Comparison of ENCODE assay signal across 8 cellular contexts in genomic region chr6:4017847-4018193, GRCh38.
DNase-seq lines count a peak whose midpoint lies in the region; ATAC-seq, FAIRE-seq and TF ChIP-seq lines count a peak whose summit lies in the region.

No MANE protein-coding gene starts in this region.

- no peak overlapping the region for H4K91ac ChIP-seq in H1 (replicated peaks; ENCODE audit: insufficient read length, low read length)

- no peak overlapping the region for H4K5ac ChIP-seq in H1 (ENCODE audit: insufficient read length, low read depth, low read length)

- peaks cover 35 to 57% of the 10 kb centered on the region in 2 donors for H3K4me1 Mint-ChIP-seq in natural killer cell treated with Interleukin-12 subunit alpha and Interleukin-12 subunit beta and Interleukin-15 and Interleukin-18, amount 100 ng/mL, for 72 hours (ENCODE audit: low read depth in 2 of 2)

- no peak overlapping the region for H2AFZ ChIP-seq in H1 (ENCODE audit: low read length)

- H3K4ac ChIP-seq in H1 (replicated peaks; ENCODE audit: insufficient read length, low read depth, low read length), result no peak overlapping the region

- H3K9me3 Mint-ChIP-seq in natural killer cell treated with Interleukin-12 subunit alpha and Interleukin-12 subunit beta and Interleukin-15 and Interleukin-18, amount 100 ng/mL, for 72 hours, result no peaks in the 10 kb centered on the region

- TF ChIP-seq RAD21 in H1 (IDR thresholded peaks at IDR 0.05 in 1 of 2, conservative IDR thresholded peaks at IDR 0.05 in 1 of 2; ENCODE audit: low read depth in 2 of 2, low read length in 2 of 2), result no peak

- no peak overlapping the region for H3K14ac ChIP-seq in H1 (ENCODE audit: insufficient read length)

- H3K9me3 ChIP-seq in HUES6 (ENCODE audit: control insufficient read depth, insufficient read depth, low read depth, low read length) (no peaks in the 10 kb centered on the region; the same call in 1 of the 2 replicates), RWPE2 (ENCODE audit: severe bottlenecking) (no peaks in the 10 kb centered on the region), H1 (ENCODE audit: insufficient read depth in 2 of 2, low read depth in 1 of 2, low read length in 1 of 2) (no peaks in the 10 kb centered on the region)

- no peak overlapping the region for H4K8ac ChIP-seq in H1 (ENCODE audit: extremely low read depth, insufficient read depth, low read length)

- H3K36me3 ChIP-seq in HUES6 (ENCODE audit: control insufficient read depth, insufficient read depth, low read length), result peaks cover 7% of the 10 kb centered on the region; the same call in 1 of the 2 replicates
- peaks cover 14% of the 10 kb centered on the region for H3K36me3 ChIP-seq in RWPE2 (ENCODE audit: low read depth)
- H3K36me3 ChIP-seq in H1 (ENCODE audit: control insufficient read depth in 2 of 4, insufficient read depth in 4 of 4, low read length in 3 of 4), result peaks cover 0 to 6% (median 0%) of the 10 kb centered on the region in 4 experiments; a peak in 2 of 8 replicates

- H3K4me1 ChIP-seq in HUES6 (ENCODE audit: control insufficient read depth, insufficient read depth, low read length) (peaks cover 8% of the 10 kb centered on the region), RWPE2 (ENCODE audit: insufficient read depth, poor library complexity, severe bottlenecking) (peaks cover 11% of the 10 kb centered on the region), H1 (replicated peaks in 1 of 4; ENCODE audit: control insufficient read depth in 3 of 4, insufficient read depth in 4 of 4, low read length in 3 of 4) (peaks cover 4 to 8% (median 5%) of the 10 kb centered on the region in 4 experiments; a peak in 4 of 7 replicates)

- DNase-seq in Daoy (ENCODE audit: low read depth) (peak; percentile 39), RWPE2 (ENCODE audit: low spot score) (no peak), H1 (ENCODE audit: low read depth in 1 of 2, low spot score in 2 of 2) (no peak), mesenteric fat pad (ENCODE audit: low spot score) (no peak), amygdala (lab: John Stamatoyannopoulos, UW) (no peak)
- DNase-seq in natural killer cell treated with Interleukin-12 subunit alpha and Interleukin-12 subunit beta and Interleukin-15 and Interleukin-18, amount 100 ng/mL, for 72 hours (ENCODE audit: low spot score), result no peak

- no peak overlapping the region for H2BK15ac ChIP-seq in H1 (ENCODE audit: low read length)

- H4K20me1 ChIP-seq in H1 (replicated peaks in 1 of 2; ENCODE audit: control insufficient read depth in 1 of 2, insufficient read depth in 2 of 2, low read length in 2 of 2), result peaks cover 1% of the 10 kb centered on the region in 2 experiments

- CTCF ChIA-PET in H1 (lab: Charles Lee; ENCODE audit: partially characterized antibody), result interaction anchor here (0.8 kb wide), 1 partner anchor 16 kb away, joined by 3 read pairs; no protein-coding TSS in a partner anchor

- no peak for TF ChIP-seq CTCF in RWPE2 (IDR thresholded peaks at IDR 0.05; ENCODE audit: poor library complexity, severe bottlenecking)
- TF ChIP-seq CTCF in H1 (IDR thresholded peaks at IDR 0.05; ENCODE audit: control extremely low read depth in 1 of 3, insufficient read depth in 1 of 3, low read depth in 1 of 3, low read length in 3 of 3), result no peak

- peak overlapping the region; percentile 89; the same call in 1 of the 2 replicates for H3K18ac ChIP-seq in H1 (ENCODE audit: extremely low read depth, low read length)

- H2AK5ac ChIP-seq in H1 (ENCODE audit: low read depth, low read length), result no peak overlapping the region

- peak overlapping the region; percentile 60 for H3K56ac ChIP-seq in H1 (replicated peaks; ENCODE audit: insufficient read length, low read depth, low read length)

- H2BK12ac ChIP-seq in H1 (ENCODE audit: low read depth, low read length), result no peak overlapping the region; the same call in 1 of the 2 replicates

- H2BK120ac ChIP-seq in H1 (replicated peaks; ENCODE audit: low read depth, low read length), result no peak overlapping the region

- POLR2A ChIA-PET in H1 (lab: Charles Lee; ENCODE audit: partially characterized antibody), result interaction anchor here (0.5 to 1.7 kb wide), 7 partner anchors 9 to 205 kb away, joined by 3 to 6 read pairs (median 3); no protein-coding TSS in a partner anchor

- FAIRE-seq in H1 (lab: Jason Lieb, UNC), result no peak

- H3K23me2 ChIP-seq in H1 (ENCODE audit: low read depth, low read length), result peaks cover 2% of the 10 kb centered on the region

- H3K9ac ChIP-seq in HUES6 (ENCODE audit: low read length), result peak overlapping the region; percentile 93
- H3K9ac ChIP-seq in H1 (replicated peaks in 1 of 4; ENCODE audit: extremely low read depth in 1 of 4, low read depth in 3 of 4, low read length in 3 of 4), result peak overlapping the region; percentile 67 to 92 (median 88)

- ATAC-seq in RWPE2 (ENCODE audit: low read depth) (no peak), HG02938 (IDR thresholded peaks at IDR 0.05; ENCODE audit: unreplicated experiment) (no peak)
- ATAC-seq in natural killer cell treated with Interleukin-12 subunit alpha and Interleukin-12 subunit beta and Interleukin-15 and Interleukin-18, amount 100 ng/mL, for 72 hours, result no peak

- H3K4me2 ChIP-seq in H1 (ENCODE audit: insufficient read depth in 1 of 2, low read depth in 2 of 2, low read length in 2 of 2), result peak overlapping the region; percentile 79 to 84

- peaks cover 18 to 64% of the 10 kb centered on the region in 2 experiments; a peak in 3 of 4 replicates for H3K79me2 ChIP-seq in H1 (ENCODE audit: control insufficient read depth in 1 of 2, insufficient read depth in 2 of 2, low read length in 2 of 2)

- H3K27ac Mint-ChIP-seq in natural killer cell treated with Interleukin-12 subunit alpha and Interleukin-12 subunit beta and Interleukin-15 and Interleukin-18, amount 100 ng/mL, for 72 hours, result peak overlapping the region; percentile 89 to 95

- no peaks in the 10 kb centered on the region for H3K27me3 ChIP-seq in HUES6 (ENCODE audit: control insufficient read depth, insufficient read depth, low read length)
- no peaks in the 10 kb centered on the region for H3K27me3 ChIP-seq in RWPE2 (ENCODE audit: insufficient read depth, poor library complexity, severe bottlenecking)
- no peaks in the 10 kb centered on the region for H3K27me3 ChIP-seq in H1 (replicated peaks in 1 of 4; ENCODE audit: control insufficient read depth in 3 of 4, extremely low read depth in 1 of 4, insufficient read depth in 3 of 4, low read length in 3 of 4)

- no peak for TF ChIP-seq EP300 in H1 (IDR thresholded peaks at IDR 0.05; ENCODE audit: borderline replicate concordance in 1 of 2, low read depth in 2 of 2, low read length in 2 of 2)

- H3K4me3 Mint-ChIP-seq in natural killer cell treated with Interleukin-12 subunit alpha and Interleukin-12 subunit beta and Interleukin-15 and Interleukin-18, amount 100 ng/mL, for 72 hours, result peak overlapping the region; percentile 94

- 2% methylated on average over 8 of the region's 8 CpGs; no CpG with 5 or more reads in 1 of the 2 experiments for WGBS in H1 (ENCODE audit: extremely low coverage in 1 of 2, insufficient coverage in 1 of 2, insufficient read length in 1 of 2, insufficient replicate concordance in 2 of 2, low coverage in 1 of 2, low lambda C conversion rate in 2 of 2, missing lambda C conversion rate in 1 of 2), 2 experiments

- H3K4me3 ChIP-seq in HUES6 (ENCODE audit: low read depth, low read length) (peak overlapping the region; percentile 86), RWPE2 (ENCODE audit: severe bottlenecking) (peak overlapping the region; percentile 62), H1 (ENCODE audit: extremely low read depth in 1 of 4, insufficient read depth in 2 of 4, low read depth in 3 of 4, low read length in 4 of 4) (peak overlapping the region; percentile 70 to 94 (median 88))

- no peak overlapping the region for H2BK20ac ChIP-seq in H1 (ENCODE audit: low read length)

- no peaks in the 10 kb centered on the region for H3K27me3 Mint-ChIP-seq in natural killer cell treated with Interleukin-12 subunit alpha and Interleukin-12 subunit beta and Interleukin-15 and Interleukin-18, amount 100 ng/mL, for 72 hours

- H3K27ac ChIP-seq in HUES6 (ENCODE audit: low read depth, low read length), result peak overlapping the region; percentile 95
- peak overlapping the region; percentile 84 for H3K27ac ChIP-seq in RWPE2 (ENCODE audit: poor library complexity, severe bottlenecking)
- H3K27ac ChIP-seq in H1 (ENCODE audit: low read depth, low read length), result peak overlapping the region; percentile 92

- no peak for TF ChIP-seq POLR2A in H1 (IDR thresholded peaks at IDR 0.05; ENCODE audit: control extremely low read depth in 1 of 2, low read depth in 2 of 2, low read length in 2 of 2)

- H2BK5ac ChIP-seq in H1 (ENCODE audit: low read depth, low read length), result peak overlapping the region; percentile 94

- H3K23ac ChIP-seq in H1 (ENCODE audit: insufficient read length), result no peak overlapping the region

- H3K36me3 Mint-ChIP-seq in natural killer cell treated with Interleukin-12 subunit alpha and Interleukin-12 subunit beta and Interleukin-15 and Interleukin-18, amount 100 ng/mL, for 72 hours, result peaks cover 6% of the 10 kb centered on the region

- no peaks in the 10 kb centered on the region; the same call in 1 of the 2 replicates for H3K79me1 ChIP-seq in H1 (ENCODE audit: low read depth, low read length)

TF ChIP-seq in H1, 55 proteins besides CTCF, POLR2A, EP300 and RAD21:
- TF ChIP-seq CEBPB (IDR thresholded peaks at IDR 0.05; ENCODE audit: low read depth, low read length) (no peak), KDM4A (IDR thresholded peaks at IDR 0.05; ENCODE audit: low read depth, low read length, severe bottlenecking) (peak; percentile 5), TCF12 (IDR thresholded peaks at IDR 0.05; ENCODE audit: low read depth, low read length) (no peak), RXRA (IDR thresholded peaks at IDR 0.05; ENCODE audit: insufficient read depth, low read depth, low read length) (no peak), YY1 (IDR thresholded peaks at IDR 0.05; ENCODE audit: low read depth, low read length) (0 out of 2 replicates have a peak, but pooled peaks have one; percentile 17)
TF ChIP-seq in H1: peak in this region for 2.
